Comparison of ENCODE assay signal across 17 cellular contexts in genomic region chr7:82015751-82016150, GRCh38.
DNase-seq lines count a peak whose midpoint lies in the region; ATAC-seq and TF ChIP-seq lines count a peak whose summit lies in the region.
"Had no signal": no experiment of that assay in that cellular context is flagged by ENCODE, and none has a peak within 500 bp of the region (broad histone marks: within the 10 kb centered on the region; RNA-seq: fewer than 3 reads in every experiment).

No MANE protein-coding gene starts in this region.

- H3K27me3 ChIP-seq in breast epithelium = no peaks in the 10 kb centered on the region

- no peaks in the 10 kb centered on the region for H3K36me3 ChIP-seq in breast epithelium

- TF ChIP-seq POLR2A in breast epithelium (IDR thresholded peaks at IDR 0.05) = no peak

- peaks cover 34% of the 10 kb centered on the region for H3K27me3 Mint-ChIP-seq in MCF 10A (ENCODE audit: insufficient read depth, unreplicated experiment)
- H3K27me3 Mint-ChIP-seq: activated T-helper 17 cell treated with anti-CD3 and anti-CD28 coated beads, Interleukin-2, amount 50 U/mL, for 72 hours had no signal

- no peak for TF ChIP-seq CTCF in MCF 10A (IDR thresholded peaks at IDR 0.05; ENCODE audit: unreplicated experiment)
- no peak for TF ChIP-seq CTCF in breast epithelium (IDR thresholded peaks at IDR 0.05)
- no peak for TF ChIP-seq CTCF in RWPE1 (conservative IDR thresholded peaks at IDR 0.05; ENCODE audit: low read depth)
- TF ChIP-seq CTCF in fibroblast of villous mesenchyme (IDR thresholded peaks at IDR 0.05; ENCODE audit: insufficient read depth, low read depth, low read length) = no peak

- H3K9me3 ChIP-seq in breast epithelium = no peaks in the 10 kb centered on the region

- POLR2A ChIA-PET in MCF 10A (lab: Yijun Ruan, JAX) (interaction anchor here (0.6 to 1.0 kb wide), 2 partner anchors 9 to 516 kb away, joined by 3 to 4 read pairs; no protein-coding TSS in a partner anchor), RWPE1 (lab: Yijun Ruan, JAX; ENCODE audit: low non-redundant PET) (no interaction called here)

- no peaks in the 10 kb centered on the region for H3K9me3 Mint-ChIP-seq in MCF 10A (ENCODE audit: unreplicated experiment)
- H3K9me3 Mint-ChIP-seq: activated T-helper 17 cell treated with anti-CD3 and anti-CD28 coated beads, Interleukin-2, amount 50 U/mL, for 72 hours had no signal

- H3K4me3 ChIP-seq in breast epithelium (no peak overlapping the region), fibroblast of villous mesenchyme (ENCODE audit: low read depth, low read length) (no peak overlapping the region)

- no TSS peak for BruUV-seq in MCF 10A (replicated peaks; lab: Mats Ljungman, UMichigan)

- H3K4me1 Mint-ChIP-seq in MCF 10A (ENCODE audit: insufficient read depth, unreplicated experiment) = peaks cover 4% of the 10 kb centered on the region
- H3K4me1 Mint-ChIP-seq: activated T-helper 17 cell treated with anti-CD3 and anti-CD28 coated beads, Interleukin-2, amount 50 U/mL, for 72 hours had no signal

- H3K27ac Mint-ChIP-seq in MCF 10A (ENCODE audit: low read depth, unreplicated experiment) = no peak overlapping the region
- H3K27ac Mint-ChIP-seq: activated T-helper 17 cell treated with anti-CD3 and anti-CD28 coated beads, Interleukin-2, amount 50 U/mL, for 72 hours had no signal

- intact Hi-C loops in MCF 10A (cut with micrococcal nuclease) = loop anchor here (2.0 kb wide), 1 partner anchor 299 kb away; no protein-coding TSS in a partner anchor
- intact Hi-C loops in breast epithelium (cut with DNase I; ENCODE audit: low total_unique reads) = no loop called here

- ATAC-seq in esophagus mucosa = no peak
- ATAC-seq: activated T-helper 17 cell treated with anti-CD3 and anti-CD28 coated beads, Interleukin-2, amount 50 U/mL, for 72 hours had no signal

- peak; percentile 11 for DNase-seq in MCF 10A (ENCODE audit: unreplicated experiment)
- DNase-seq in breast epithelium (ENCODE audit: low spot score in 2 of 2) = no peak
- DNase-seq in RWPE1 (ENCODE audit: low spot score) = peak; percentile 7
- DNase-seq in fibroblast of villous mesenchyme (ENCODE audit: low read depth) = peak; percentile 37
- DNase-seq in stimulated activated CD4-positive, alpha-beta T cell treated with anti-CD3 and anti-CD28 coated beads, Interleukin-2, amount 100 ng/mL, for 24 hours = no peak
- no peak for DNase-seq in NCI-H1694 (lab: John Stamatoyannopoulos, UW)
- no peak for DNase-seq in A172 (ENCODE audit: low spot score)
- DNase-seq: activated CD4-positive, CD25-positive, alpha-beta regulatory T cell treated with anti-CD3 and anti-CD28 coated beads, Interleukin-2, amount 50 U/mL, for 72 hours; amniotic stem cell; central memory CD4-positive, alpha-beta T cell; effector CD8-positive, alpha-beta T cell; NCI-H1092; SIG-M5; stimulated activated CD4-positive, alpha-beta T cell treated with anti-CD3 and anti-CD28 coated beads, Interleukin-4, amount 100 ng/mL, for 4 hours; stimulated activated CD8-positive, alpha-beta memory T cell treated with anti-CD3 and anti-CD28 coated beads, Interleukin-4, amount 100 ng/mL, for 48 hours had no signal

- no peaks in the 10 kb centered on the region for H3K4me1 ChIP-seq in breast epithelium

- no peak overlapping the region for H3K27ac ChIP-seq in breast epithelium
- H3K27ac ChIP-seq in RWPE1 = no peak overlapping the region

- CTCF ChIA-PET in MCF 10A (lab: Yijun Ruan, JAX) (interaction anchor here (0.6 to 9.3 kb wide), 13 partner anchors 8 to 757 kb away, joined by 3 to 124 read pairs (median 3); no protein-coding TSS in a partner anchor), RWPE1 (lab: Yijun Ruan, JAX) (interaction anchor here (0.6 to 0.7 kb wide), 2 partner anchors 47 to 716 kb away, joined by 5 read pairs; no protein-coding TSS in a partner anchor)

- H3K4me3 Mint-ChIP-seq in MCF 10A (ENCODE audit: unreplicated experiment) = no peak overlapping the region
- H3K4me3 Mint-ChIP-seq: activated T-helper 17 cell treated with anti-CD3 and anti-CD28 coated beads, Interleukin-2, amount 50 U/mL, for 72 hours had no signal

- H3K36me3 Mint-ChIP-seq in MCF 10A (ENCODE audit: insufficient read depth, unreplicated experiment) = no peaks in the 10 kb centered on the region

Comparison
In these comparisons a context has a peak if more than half of its experiments do, and no peak if none do; other contexts are left out.
1. DNase-seq: peak in MCF 10A (single experiment), RWPE1 (single experiment) and fibroblast of villous mesenchyme (single experiment); none in breast epithelium (0 of 2), stimulated activated CD4-positive, alpha-beta T cell treated with anti-CD3 and anti-CD28 coated beads, Interleukin-2, amount 100 ng/mL, for 24 hours (0 of 2), NCI-H1694 (single experiment) and A172 (single experiment).